In the genomic region with DNA sequence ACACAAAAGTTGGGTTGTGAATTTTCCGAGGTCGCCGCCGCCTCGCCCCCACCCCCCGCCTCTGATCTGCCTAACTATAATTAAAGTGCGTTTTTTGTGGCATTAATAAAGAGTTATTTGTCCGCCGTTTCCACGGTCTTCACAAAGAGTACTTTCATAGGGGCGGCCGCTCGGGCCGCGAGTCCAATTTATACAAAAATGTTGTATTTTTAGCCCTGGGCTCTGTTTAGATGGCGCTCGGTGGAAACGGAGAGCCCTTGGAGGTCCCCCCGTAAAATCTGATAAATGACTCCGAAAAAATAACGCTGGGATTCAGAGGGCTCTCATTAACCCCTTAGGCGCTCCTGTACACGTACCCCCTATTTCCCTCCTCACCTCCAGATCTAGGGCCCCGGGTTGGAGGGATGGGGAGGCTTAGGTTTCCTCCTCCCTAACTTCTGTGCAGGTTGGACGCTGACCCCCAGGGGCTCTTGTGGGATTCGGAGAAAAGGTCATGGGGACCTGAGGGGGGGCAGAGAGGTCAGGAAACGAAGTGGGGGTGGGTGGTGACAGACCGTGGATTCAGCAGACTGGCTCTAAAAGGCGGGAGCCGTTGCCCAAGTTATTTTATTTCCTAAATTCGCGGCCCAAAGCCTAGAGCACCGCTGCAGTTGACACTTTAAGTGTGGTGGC, we compare ENCODE assay signal across 9 cellular contexts. TPM values are rescaled to one million over a fixed set of nuclear protein-coding genes. Genes with fewer than 3 reads are reported as not detected.
DNase-seq lines count a peak whose midpoint lies in the region; ATAC-seq and TF ChIP-seq lines count a peak whose summit lies in the region.
"Had no signal": no experiment of that assay in that cellular context is flagged by ENCODE, and none has a peak within 500 bp of the region (broad histone marks: within the 10 kb centered on the region; RNA-seq: fewer than 3 reads in every experiment).

No MANE protein-coding gene starts in this region.

- DNase-seq in activated CD4-positive, alpha-beta T cell treated with anti-CD3 and anti-CD28 coated beads, Interleukin-2, amount 10 ng/mL, durations not matched to agents 7 days and 5 days, result no peak
- DNase-seq in activated CD4-positive, alpha-beta T cell treated with anti-CD3 and anti-CD28 coated beads for 1 hour, result no peak
- DNase-seq in breast epithelium (ENCODE audit: low spot score in 2 of 2), result peak in 1 of 2 donors; percentile 13
- no peak for DNase-seq in memory B cell (ENCODE audit: low spot score in 2 of 2)
- DNase-seq in tibial nerve (ENCODE audit: low spot score in 2 of 2), result peak in 1 of 2 donors; percentile 10
- DNase-seq in HT-29 (ENCODE audit: low spot score), result no peak
- no peak for DNase-seq in GM19238 (ENCODE audit: insufficient read length, low spot score)
- DNase-seq in stimulated activated CD4-positive, alpha-beta T cell treated with anti-CD3 and anti-CD28 coated beads, Interleukin-2, amount 100 ng/mL, for 48 hours, result no peak

- 2% methylated on average over 33 of the region's 33 CpGs for WGBS in tibial nerve, 2 donors

- no peaks in the 10 kb centered on the region for H3K9me3 Mint-ChIP-seq in activated CD4-positive, alpha-beta T cell treated with anti-CD3 and anti-CD28 coated beads, Interleukin-2, amount 10 ng/mL, durations not matched to agents 7 days and 5 days
- H3K9me3 Mint-ChIP-seq in memory B cell, result peaks cover 5% of the 10 kb centered on the region

- ATAC-seq in memory B cell (ENCODE audit: low read depth), result no peak

- no peak overlapping the region for H3K27ac Mint-ChIP-seq in activated CD4-positive, alpha-beta T cell treated with anti-CD3 and anti-CD28 coated beads, Interleukin-2, amount 10 ng/mL, durations not matched to agents 7 days and 5 days
- H3K27ac Mint-ChIP-seq in memory B cell, result no peak overlapping the region

- no peak for TF ChIP-seq EP300 in tibial nerve (IDR thresholded peaks at IDR 0.05)

- intact Hi-C loops in breast epithelium (cut with DNase I; ENCODE audit: low total_unique reads), result loop anchor here (10.0 kb wide), 1 partner anchor 221 kb away; no protein-coding TSS in a partner anchor

- TF ChIP-seq POLR2A in breast epithelium (IDR thresholded peaks at IDR 0.05), result no peak
- no peak for TF ChIP-seq POLR2A in tibial nerve (IDR thresholded peaks at IDR 0.05)

- H3K4me1 Mint-ChIP-seq in activated CD4-positive, alpha-beta T cell treated with anti-CD3 and anti-CD28 coated beads, Interleukin-2, amount 10 ng/mL, durations not matched to agents 7 days and 5 days, result peaks cover 30% of the 10 kb centered on the region
- H3K4me1 Mint-ChIP-seq in memory B cell, result peaks cover 30% of the 10 kb centered on the region

- peaks cover 68% of the 10 kb centered on the region for H3K27me3 Mint-ChIP-seq in activated CD4-positive, alpha-beta T cell treated with anti-CD3 and anti-CD28 coated beads, Interleukin-2, amount 10 ng/mL, durations not matched to agents 7 days and 5 days
- peaks cover 35% of the 10 kb centered on the region for H3K27me3 Mint-ChIP-seq in memory B cell

- H3K36me3 ChIP-seq in breast epithelium, result no peaks in the 10 kb centered on the region
- H3K36me3 ChIP-seq in tibial nerve, result no peaks in the 10 kb centered on the region

- H3K27ac ChIP-seq in breast epithelium (no peak overlapping the region), tibial nerve (peak overlapping the region in 2 of 4 donors; percentile 57 to 80)
- H3K27ac ChIP-seq: C4-2B had no signal

- CTCF ChIA-PET in activated CD4-positive, alpha-beta T cell treated with anti-CD3 and anti-CD28 coated beads, Interleukin-2, amount 10 ng/mL, durations not matched to agents 7 days and 5 days (lab: Charles Lee), result no interaction called here

- H3K27me3 ChIP-seq in breast epithelium (peaks cover 16 to 65% of the 10 kb centered on the region in 2 donors), tibial nerve (peaks cover 2 to 67% of the 10 kb centered on the region in 2 donors)

- no peak for TF ChIP-seq CTCF in breast epithelium (IDR thresholded peaks at IDR 0.05)
- TF ChIP-seq CTCF in tibial nerve (IDR thresholded peaks at IDR 0.05), result no peak

- peaks cover 35 to 50% of the 10 kb centered on the region in 2 donors for H3K4me1 ChIP-seq in breast epithelium
- peaks cover 0 to 93% (median 63%) of the 10 kb centered on the region in 4 donors for H3K4me1 ChIP-seq in tibial nerve

- peak overlapping the region; percentile 47 for H3K4me3 Mint-ChIP-seq in activated CD4-positive, alpha-beta T cell treated with anti-CD3 and anti-CD28 coated beads, Interleukin-2, amount 10 ng/mL, durations not matched to agents 7 days and 5 days
- peak overlapping the region; percentile 78 for H3K4me3 Mint-ChIP-seq in memory B cell

- POLR2A ChIA-PET in activated CD4-positive, alpha-beta T cell treated with anti-CD3 and anti-CD28 coated beads, Interleukin-2, amount 10 ng/mL, durations not matched to agents 7 days and 5 days (lab: Charles Lee), result no interaction called here

- H3K9me3 ChIP-seq in breast epithelium (no peaks in the 10 kb centered on the region), tibial nerve (no peaks in the 10 kb centered on the region)

- H3K36me3 Mint-ChIP-seq in activated CD4-positive, alpha-beta T cell treated with anti-CD3 and anti-CD28 coated beads, Interleukin-2, amount 10 ng/mL, durations not matched to agents 7 days and 5 days (ENCODE audit: low read depth), result peaks cover 7% of the 10 kb centered on the region
- H3K36me3 Mint-ChIP-seq in memory B cell, result peaks cover 7% of the 10 kb centered on the region

- H3K4me3 ChIP-seq in breast epithelium (peak overlapping the region; percentile 43 to 70 (median 50)), tibial nerve (peak overlapping the region; percentile 31 to 56 (median 39))

RNA-seq across cellular contexts. Expression of a gene that starts 1.9 kb away (rescaled TPM):
- not detected for total RNA-seq in activated CD4-positive, alpha-beta T cell treated with anti-CD3 and anti-CD28 coated beads, Interleukin-2, amount 10 ng/mL, durations not matched to agents 7 days and 5 days
- total RNA-seq in breast epithelium (10 to 100 TPM in 1 of 3 donors, 1 to 10 TPM in 2; 3.8 to 41.6 (median 3.9) TPM), tibial nerve (10 to 100 TPM; 14.4 to 37.7 (median 34.2) TPM)
- total RNA-seq in HT-29 (2014; rRNA removed; shearing (Covaris generic)), result 0.05 and 0.10 TPM in 2 replicates
